ENCODE assay signal across 8 cellular contexts in genomic region chr4:89056953-89057398, GRCh38. TPM values are rescaled to one million over a fixed set of nuclear protein-coding genes. Genes with fewer than 3 reads are reported as not detected.
A peak's percentile ranks its signal among the peaks of the same experiment; 100 is the strongest.
DNase-seq lines count a peak whose midpoint lies in the region; ATAC-seq and TF ChIP-seq lines count a peak whose summit lies in the region.

FAM13A (minus strand) TSS chr4:89057185; CDS start chr4:89056964, 221 bp downstream.

- peak within 1 kb of the TSS; percentile 56 for H3K4me3 Mint-ChIP-seq in activated B cell treated with CpG ODN at 0.5 μM for 24 hours
- H3K4me3 Mint-ChIP-seq in neural crest cell, result peak within 1 kb of the TSS; percentile 93
- H3K4me3 Mint-ChIP-seq in activated T-helper 2 cell treated with anti-CD3 and anti-CD28 coated beads, Interferon-gamma antibody, Interleukin-2, Interleukin-4, amounts not matched to agents 10 μg/mL and 5 μg/mL and 100 μg/mL, durations not matched to agents 14 hours and 24 hours and 36 hours (ENCODE audit: low read depth), result no peak within 1 kb of the TSS
- no peak within 1 kb of the TSS for H3K4me3 Mint-ChIP-seq in activated CD4-positive, alpha-beta memory T cell treated with anti-CD3 and anti-CD28 coated beads for 36 hours

- H3K36me3 Mint-ChIP-seq in activated B cell treated with CpG ODN at 0.5 μM for 24 hours (ENCODE audit: low read depth) (no peaks in the 10 kb centered on the region), neural crest cell (ENCODE audit: low read depth) (peaks cover 11% of the 10 kb centered on the region)
- H3K36me3 Mint-ChIP-seq in activated T-helper 2 cell treated with anti-CD3 and anti-CD28 coated beads, Interferon-gamma antibody, Interleukin-2, Interleukin-4, amounts not matched to agents 10 μg/mL and 5 μg/mL and 100 μg/mL, durations not matched to agents 14 hours and 24 hours and 36 hours (ENCODE audit: low read depth), result no peaks in the 10 kb centered on the region
- H3K36me3 Mint-ChIP-seq in activated CD4-positive, alpha-beta memory T cell treated with anti-CD3 and anti-CD28 coated beads for 36 hours, result peaks cover 3% of the 10 kb centered on the region

- peaks cover 9% of the 10 kb centered on the region for H3K9me3 Mint-ChIP-seq in activated B cell treated with CpG ODN at 0.5 μM for 24 hours
- H3K9me3 Mint-ChIP-seq in neural crest cell, result peaks cover 4% of the 10 kb centered on the region
- H3K9me3 Mint-ChIP-seq in activated T-helper 2 cell treated with anti-CD3 and anti-CD28 coated beads, Interferon-gamma antibody, Interleukin-2, Interleukin-4, amounts not matched to agents 10 μg/mL and 5 μg/mL and 100 μg/mL, durations not matched to agents 14 hours and 24 hours and 36 hours, result peaks cover 17% of the 10 kb centered on the region
- peaks cover 4% of the 10 kb centered on the region for H3K9me3 Mint-ChIP-seq in activated CD4-positive, alpha-beta memory T cell treated with anti-CD3 and anti-CD28 coated beads for 36 hours

- POLR2A ChIA-PET in activated B cell treated with CpG ODN at 0.5 μM for 24 hours (lab: Charles Lee), result no interaction called here
- POLR2A ChIA-PET in activated CD4-positive, alpha-beta memory T cell treated with anti-CD3 and anti-CD28 coated beads for 36 hours (lab: Charles Lee), result no interaction called here

- H3K27ac Mint-ChIP-seq in activated B cell treated with CpG ODN at 0.5 μM for 24 hours, result no peak within 1 kb of the TSS
- H3K27ac Mint-ChIP-seq in neural crest cell (ENCODE audit: unreplicated experiment), result peak within 1 kb of the TSS; percentile 90
- no peak within 1 kb of the TSS for H3K27ac Mint-ChIP-seq in activated T-helper 2 cell treated with anti-CD3 and anti-CD28 coated beads, Interferon-gamma antibody, Interleukin-2, Interleukin-4, amounts not matched to agents 10 μg/mL and 5 μg/mL and 100 μg/mL, durations not matched to agents 14 hours and 24 hours and 36 hours
- H3K27ac Mint-ChIP-seq in activated CD4-positive, alpha-beta memory T cell treated with anti-CD3 and anti-CD28 coated beads for 36 hours, result no peak within 1 kb of the TSS

- no peak for ATAC-seq in activated B cell treated with CpG ODN at 0.5 μM for 24 hours (ENCODE audit: low read depth)

- DNase-seq in DMS153 (lab: John Stamatoyannopoulos, UW), result peak; percentile 85
- DNase-seq in HCEC 1CT, result peak; percentile 83
- peak; percentile 99 for DNase-seq in NCI-H187 treated with DMSO at 0.1 percent for 48 hours (lab: John Stamatoyannopoulos, UW)
- DNase-seq in activated B cell treated with CpG ODN at 0.5 μM for 24 hours, result no peak
- peak; percentile 91 for DNase-seq in glomerular visceral epithelial cell (ENCODE audit: extremely low spot score)
- peak; percentile 52 for DNase-seq in neural crest cell (ENCODE audit: low read depth, low spot score)
- DNase-seq in activated T-helper 2 cell treated with anti-CD3 and anti-CD28 coated beads, Interferon-gamma antibody, Interleukin-2, Interleukin-4, amounts not matched to agents 10 μg/mL and 5 μg/mL and 100 μg/mL, durations not matched to agents 14 hours and 24 hours and 36 hours (ENCODE audit: low spot score), result no peak
- no peak for DNase-seq in activated CD4-positive, alpha-beta memory T cell treated with anti-CD3 and anti-CD28 coated beads for 36 hours

- CTCF ChIA-PET in activated B cell treated with CpG ODN at 0.5 μM for 24 hours (lab: Charles Lee), result interaction anchor here (1.0 kb wide), 1 partner anchor 11 kb away, joined by 3 read pairs; no protein-coding TSS in a partner anchor
- CTCF ChIA-PET in activated CD4-positive, alpha-beta memory T cell treated with anti-CD3 and anti-CD28 coated beads for 36 hours (lab: Charles Lee), result interaction anchor here (0.6 kb wide), 1 partner anchor 98 kb away, joined by 4 read pairs; no protein-coding TSS in a partner anchor

- H3K27me3 Mint-ChIP-seq in activated B cell treated with CpG ODN at 0.5 μM for 24 hours, result no peaks in the 10 kb centered on the region
- no peaks in the 10 kb centered on the region for H3K27me3 Mint-ChIP-seq in neural crest cell (ENCODE audit: low read depth)
- H3K27me3 Mint-ChIP-seq in activated T-helper 2 cell treated with anti-CD3 and anti-CD28 coated beads, Interferon-gamma antibody, Interleukin-2, Interleukin-4, amounts not matched to agents 10 μg/mL and 5 μg/mL and 100 μg/mL, durations not matched to agents 14 hours and 24 hours and 36 hours (ENCODE audit: low read depth), result peaks cover 3% of the 10 kb centered on the region
- peaks cover 8% of the 10 kb centered on the region for H3K27me3 Mint-ChIP-seq in activated CD4-positive, alpha-beta memory T cell treated with anti-CD3 and anti-CD28 coated beads for 36 hours

- intact Hi-C loops in activated B cell treated with CpG ODN at 0.5 μM for 24 hours (cut with micrococcal nuclease), result loop anchor here (5.0 kb wide), 1 partner anchor 55 kb away; the partner anchor contains the start of gene TIGD2
- intact Hi-C loops in activated T-helper 2 cell treated with anti-CD3 and anti-CD28 coated beads, Interferon-gamma antibody, Interleukin-2, Interleukin-4, amounts not matched to agents 10 μg/mL and 5 μg/mL and 100 μg/mL, durations not matched to agents 14 hours and 24 hours and 36 hours (cut with micrococcal nuclease), result no loop called here
- intact Hi-C loops in activated CD4-positive, alpha-beta memory T cell treated with anti-CD3 and anti-CD28 coated beads for 36 hours (cut with micrococcal nuclease), result no loop called here

- TF ChIP-seq CTCF in activated B cell treated with CpG ODN at 0.5 μM for 24 hours (IDR thresholded peaks at IDR 0.05) (no peak), neural crest cell (conservative IDR thresholded peaks at IDR 0.05) (no peak)

- H3K4me1 Mint-ChIP-seq in activated B cell treated with CpG ODN at 0.5 μM for 24 hours, result peaks cover 14% of the 10 kb centered on the region
- H3K4me1 Mint-ChIP-seq in neural crest cell, result peaks cover 53% of the 10 kb centered on the region
- H3K4me1 Mint-ChIP-seq in activated T-helper 2 cell treated with anti-CD3 and anti-CD28 coated beads, Interferon-gamma antibody, Interleukin-2, Interleukin-4, amounts not matched to agents 10 μg/mL and 5 μg/mL and 100 μg/mL, durations not matched to agents 14 hours and 24 hours and 36 hours (ENCODE audit: low read depth), result peaks cover 13% of the 10 kb centered on the region
- peaks cover 28% of the 10 kb centered on the region for H3K4me1 Mint-ChIP-seq in activated CD4-positive, alpha-beta memory T cell treated with anti-CD3 and anti-CD28 coated beads for 36 hours (ENCODE audit: low read depth)

RNA-seq across cellular contexts. Expression of gene FAM13A, which starts in this region (rescaled TPM):
- total RNA-seq in activated B cell treated with CpG ODN at 0.5 μM for 24 hours, result 2.4 and 2.7 TPM in 2 replicates
- 18.1 and 22.8 TPM in 2 replicates for total RNA-seq in neural crest cell
- total RNA-seq in activated T-helper 2 cell treated with anti-CD3 and anti-CD28 coated beads, Interferon-gamma antibody, Interleukin-2, Interleukin-4, amounts not matched to agents 10 μg/mL and 5 μg/mL and 100 μg/mL, durations not matched to agents 14 hours and 24 hours and 36 hours, result 2.4 and 4.5 TPM in 2 replicates
- 1 to 10 TPM; 2.3 to 2.6 TPM for total RNA-seq in activated CD4-positive, alpha-beta memory T cell treated with anti-CD3 and anti-CD28 coated beads for 36 hours

Comparison
In these comparisons a context has a peak if more than half of its experiments do, and no peak if none do; other contexts are left out.
1. DNase-seq: peak in DMS153 (single experiment), HCEC 1CT (single experiment), NCI-H187 treated with DMSO at 0.1 percent for 48 hours (single experiment), glomerular visceral epithelial cell (single experiment) and neural crest cell (single experiment); none in activated B cell treated with CpG ODN at 0.5 μM for 24 hours (single experiment), activated T-helper 2 cell treated with anti-CD3 and anti-CD28 coated beads, Interferon-gamma antibody, Interleukin-2, Interleukin-4, amounts not matched to agents 10 μg/mL and 5 μg/mL and 100 μg/mL, durations not matched to agents 14 hours and 24 hours and 36 hours (single experiment) and activated CD4-positive, alpha-beta memory T cell treated with anti-CD3 and anti-CD28 coated beads for 36 hours (single experiment).
2. H3K4me3 Mint-ChIP-seq: peak in activated B cell treated with CpG ODN at 0.5 μM for 24 hours (single experiment) and neural crest cell (single experiment); none in activated T-helper 2 cell treated with anti-CD3 and anti-CD28 coated beads, Interferon-gamma antibody, Interleukin-2, Interleukin-4, amounts not matched to agents 10 μg/mL and 5 μg/mL and 100 μg/mL, durations not matched to agents 14 hours and 24 hours and 36 hours (single experiment) and activated CD4-positive, alpha-beta memory T cell treated with anti-CD3 and anti-CD28 coated beads for 36 hours (single experiment).